Comparison of ENCODE assay signal across 9 cellular contexts in genomic region chr18:59846814-59847490, GRCh38. TPM values are rescaled to one million over a fixed set of nuclear protein-coding genes. Genes with fewer than 3 reads are reported as not detected.
DNase-seq lines count a peak whose midpoint lies in the region; ATAC-seq and TF ChIP-seq lines count a peak whose summit lies in the region.
"Had no signal": no experiment of that assay in that cellular context is flagged by ENCODE, and none has a peak within 500 bp of the region (broad histone marks: within the 10 kb centered on the region; RNA-seq: fewer than 3 reads in every experiment).

No MANE protein-coding gene starts in this region.

- peak; percentile 83 for DNase-seq in activated CD8-positive, alpha-beta T cell treated with anti-CD3 and anti-CD28 coated beads for 36 hours
- no peak for DNase-seq in activated CD8-positive, alpha-beta T cell treated with anti-CD3 and anti-CD28 coated beads, Interleukin-2, amount 10 ng/mL, durations not matched to agents 7 days and 5 days
- DNase-seq in RWPE2 (ENCODE audit: low spot score) (no peak), iris pigment epithelial cell (ENCODE audit: low read depth) (peak; percentile 85), amygdala (lab: John Stamatoyannopoulos, UW) (no peak), 8988T (no peak), NCI-H128 (lab: John Stamatoyannopoulos, UW; ENCODE audit: unreplicated experiment) (no peak)

- H3K27me3 Mint-ChIP-seq in activated CD8-positive, alpha-beta T cell treated with anti-CD3 and anti-CD28 coated beads for 36 hours = peaks cover 2% of the 10 kb centered on the region
- no peaks in the 10 kb centered on the region for H3K27me3 Mint-ChIP-seq in activated CD8-positive, alpha-beta T cell treated with anti-CD3 and anti-CD28 coated beads, Interleukin-2, amount 10 ng/mL, durations not matched to agents 7 days and 5 days (ENCODE audit: low read depth)

- H3K27ac ChIP-seq in RWPE2 (ENCODE audit: poor library complexity, severe bottlenecking) = no peak overlapping the region
- H3K27ac ChIP-seq: BLaER1 had no signal

- no peak overlapping the region for H3K4me3 ChIP-seq in RWPE2 (ENCODE audit: severe bottlenecking)
- H3K4me3 ChIP-seq: BLaER1 had no signal

- no peaks in the 10 kb centered on the region for H3K9me3 Mint-ChIP-seq in activated CD8-positive, alpha-beta T cell treated with anti-CD3 and anti-CD28 coated beads for 36 hours
- H3K9me3 Mint-ChIP-seq in activated CD8-positive, alpha-beta T cell treated with anti-CD3 and anti-CD28 coated beads, Interleukin-2, amount 10 ng/mL, durations not matched to agents 7 days and 5 days (ENCODE audit: insufficient read depth) = no peaks in the 10 kb centered on the region

- CTCF ChIA-PET in activated CD8-positive, alpha-beta T cell treated with anti-CD3 and anti-CD28 coated beads for 36 hours (lab: Charles Lee) = interaction anchor here (1.6 kb wide), 1 partner anchor 9 kb away, joined by 6 read pairs; no protein-coding TSS in a partner anchor
- CTCF ChIA-PET in activated CD8-positive, alpha-beta T cell treated with anti-CD3 and anti-CD28 coated beads, Interleukin-2, amount 10 ng/mL, durations not matched to agents 7 days and 5 days (lab: Charles Lee) = no interaction called here

- no peaks in the 10 kb centered on the region for H3K36me3 ChIP-seq in RWPE2 (ENCODE audit: low read depth)
- H3K36me3 ChIP-seq: BLaER1 had no signal

- POLR2A ChIA-PET in activated CD8-positive, alpha-beta T cell treated with anti-CD3 and anti-CD28 coated beads for 36 hours (lab: Charles Lee) = interaction anchor here (1.0 to 2.9 kb wide), 3 partner anchors 35 to 58 kb away, joined by 3 to 17 read pairs (median 5); partner anchors contain the start of gene PMAIP1
- POLR2A ChIA-PET in activated CD8-positive, alpha-beta T cell treated with anti-CD3 and anti-CD28 coated beads, Interleukin-2, amount 10 ng/mL, durations not matched to agents 7 days and 5 days (lab: Charles Lee) = interaction anchor here (2.8 kb wide), 1 partner anchor 53 kb away, joined by 8 read pairs; the partner anchor contains the start of gene PMAIP1

- ATAC-seq in activated CD8-positive, alpha-beta T cell treated with anti-CD3 and anti-CD28 coated beads for 36 hours = peak; percentile 99
- ATAC-seq in activated CD8-positive, alpha-beta T cell treated with anti-CD3 and anti-CD28 coated beads, Interleukin-2, amount 10 ng/mL, durations not matched to agents 7 days and 5 days = no peak
- ATAC-seq in HG02852 (IDR thresholded peaks at IDR 0.05; ENCODE audit: unreplicated experiment) (peak; percentile 95), RWPE2 (ENCODE audit: low read depth) (peak; percentile 87)

- H3K9me3 ChIP-seq in RWPE2 (ENCODE audit: severe bottlenecking) = no peaks in the 10 kb centered on the region
- H3K9me3 ChIP-seq: BLaER1 had no signal

- H3K4me1 Mint-ChIP-seq in activated CD8-positive, alpha-beta T cell treated with anti-CD3 and anti-CD28 coated beads for 36 hours (ENCODE audit: low read depth) = peaks cover 15% of the 10 kb centered on the region
- H3K4me1 Mint-ChIP-seq in activated CD8-positive, alpha-beta T cell treated with anti-CD3 and anti-CD28 coated beads, Interleukin-2, amount 10 ng/mL, durations not matched to agents 7 days and 5 days (ENCODE audit: low read depth) = peaks cover 4% of the 10 kb centered on the region

- H3K4me3 Mint-ChIP-seq in activated CD8-positive, alpha-beta T cell treated with anti-CD3 and anti-CD28 coated beads for 36 hours = no peak overlapping the region
- H3K4me3 Mint-ChIP-seq in activated CD8-positive, alpha-beta T cell treated with anti-CD3 and anti-CD28 coated beads, Interleukin-2, amount 10 ng/mL, durations not matched to agents 7 days and 5 days = no peak overlapping the region

- intact Hi-C loops in activated CD8-positive, alpha-beta T cell treated with anti-CD3 and anti-CD28 coated beads for 36 hours (cut with micrococcal nuclease) = no loop called here

- H3K4me1 ChIP-seq in RWPE2 (ENCODE audit: insufficient read depth, poor library complexity, severe bottlenecking) = peaks cover 19% of the 10 kb centered on the region
- H3K4me1 ChIP-seq: BLaER1 had no signal

- peak overlapping the region; percentile 43 for H3K27ac Mint-ChIP-seq in activated CD8-positive, alpha-beta T cell treated with anti-CD3 and anti-CD28 coated beads for 36 hours
- H3K27ac Mint-ChIP-seq in activated CD8-positive, alpha-beta T cell treated with anti-CD3 and anti-CD28 coated beads, Interleukin-2, amount 10 ng/mL, durations not matched to agents 7 days and 5 days = no peak overlapping the region

- H3K36me3 Mint-ChIP-seq in activated CD8-positive, alpha-beta T cell treated with anti-CD3 and anti-CD28 coated beads for 36 hours (ENCODE audit: low read depth) = no peaks in the 10 kb centered on the region
- no peaks in the 10 kb centered on the region for H3K36me3 Mint-ChIP-seq in activated CD8-positive, alpha-beta T cell treated with anti-CD3 and anti-CD28 coated beads, Interleukin-2, amount 10 ng/mL, durations not matched to agents 7 days and 5 days (ENCODE audit: low read depth)

- no peaks in the 10 kb centered on the region for H3K27me3 ChIP-seq in RWPE2 (ENCODE audit: insufficient read depth, poor library complexity, severe bottlenecking)
- H3K27me3 ChIP-seq: BLaER1 had no signal

- TF ChIP-seq CTCF in activated CD8-positive, alpha-beta T cell treated with anti-CD3 and anti-CD28 coated beads for 36 hours (IDR thresholded peaks at IDR 0.05) = no peak
- no peak for TF ChIP-seq CTCF in RWPE2 (IDR thresholded peaks at IDR 0.05; ENCODE audit: poor library complexity, severe bottlenecking)

RNA-seq across cellular contexts. Expression of gene PMAIP1, which starts 52.8 kb away (rescaled TPM):
- 10 to 100 TPM; 92.8 to 98.9 TPM for total RNA-seq in activated CD8-positive, alpha-beta T cell treated with anti-CD3 and anti-CD28 coated beads for 36 hours
- total RNA-seq in activated CD8-positive, alpha-beta T cell treated with anti-CD3 and anti-CD28 coated beads, Interleukin-2, amount 10 ng/mL, durations not matched to agents 7 days and 5 days = 10 to 100 TPM; 26.4 to 30.5 TPM

Comparison
In these comparisons a context has a peak if more than half of its experiments do, and no peak if none do; other contexts are left out.
1. DNase-seq: peak in activated CD8-positive, alpha-beta T cell treated with anti-CD3 and anti-CD28 coated beads for 36 hours (single experiment) and iris pigment epithelial cell (single experiment); none in activated CD8-positive, alpha-beta T cell treated with anti-CD3 and anti-CD28 coated beads, Interleukin-2, amount 10 ng/mL, durations not matched to agents 7 days and 5 days (single experiment), RWPE2 (single experiment), amygdala (0 of 56), 8988T (single experiment) and NCI-H128 (single experiment).